Comparison of ENCODE assay signal across 6 cellular contexts in genomic region chr13:100524688-100525087, GRCh38.
A peak's percentile ranks its signal among the peaks of the same experiment; 100 is the strongest.
DNase-seq lines count a peak whose midpoint lies in the region; ATAC-seq, FAIRE-seq and TF ChIP-seq lines count a peak whose summit lies in the region.
"Not testable (repeated sequence)": the region's sequence is repeated elsewhere in the genome, so short reads cannot be mapped to it uniquely, and the experiment has no call there.

No MANE protein-coding gene starts in this region.

- WGBS in HepG2 (ENCODE audit: low lambda C conversion rate) = 94% methylated on average over 5 of the region's 5 CpGs

- TF ChIP-seq RAD21 in HepG2 (CRISPR knock-in tag; IDR thresholded peaks at IDR 0.05) = not testable (repeated sequence)

- not testable (repeated sequence) for H3K79me2 ChIP-seq in HepG2 (ENCODE audit: insufficient read depth, low read length)

- POLR2A ChIA-PET in HepG2 (lab: Yijun Ruan, JAX) = interaction anchor here (1.0 to 1.2 kb wide), 2 partner anchors 8 to 19 kb away, joined by 3 to 6 read pairs; no protein-coding TSS in a partner anchor

- peak overlapping the region; percentile 64 for H3K27ac ChIP-seq in HepG2 (ENCODE audit: extremely low read length, insufficient read depth, low read length)

- H2AFZ ChIP-seq in HepG2 (ENCODE audit: low read length) = not testable (repeated sequence)

- in situ Hi-C loops in HepG2 (cut with HindIII; ENCODE audit: extremely low pct_ligation_motif_present, low pct_unique_long_range_greater_than_20kb) = loop anchor here (25.0 kb wide), 1 partner anchor 862 kb away; no protein-coding TSS in a partner anchor

- H3K36me3 ChIP-seq in HepG2 (replicated peaks in 1 of 2; ENCODE audit: control insufficient read depth in 1 of 2, insufficient read depth in 2 of 2, low read length in 2 of 2) = not testable (repeated sequence)

- H3K4me1 ChIP-seq in HepG2 (ENCODE audit: insufficient read depth, low read length) = peaks cover 30% of the 10 kb centered on the region

- not testable (repeated sequence) for H3K27me3 ChIP-seq in HepG2 (ENCODE audit: control insufficient read depth in 1 of 2, insufficient read depth in 2 of 2, low read length in 2 of 2)

- not testable (repeated sequence) for H4K20me1 ChIP-seq in HepG2 (ENCODE audit: insufficient read depth, low read length)

- not testable (repeated sequence) for H3K9me3 ChIP-seq in HepG2 (ENCODE audit: low read length)

- H3K9ac ChIP-seq in HepG2 (ENCODE audit: insufficient read depth, low read depth, low read length) = not testable (repeated sequence)

- not testable (repeated sequence) for H3K9me3 Mint-ChIP-seq in Calu3 (ENCODE audit: low read depth, unreplicated experiment); endothelial cell (ENCODE audit: unreplicated experiment); neural crest cell; type B pancreatic cell

- not testable (repeated sequence) for H3K36me3 Mint-ChIP-seq in Calu3 (ENCODE audit: insufficient read depth, unreplicated experiment); neural crest cell (ENCODE audit: low read depth)
- H3K36me3 Mint-ChIP-seq in endothelial cell (ENCODE audit: low read depth, unreplicated experiment) = peaks cover 14% of the 10 kb centered on the region
- peaks cover 20% of the 10 kb centered on the region for H3K36me3 Mint-ChIP-seq in type B pancreatic cell

- not testable (repeated sequence) for H3K27me3 Mint-ChIP-seq in Calu3 (ENCODE audit: unreplicated experiment); endothelial cell (ENCODE audit: unreplicated experiment); neural crest cell (ENCODE audit: low read depth); type B pancreatic cell

- peak overlapping the region; percentile 14 for H3K27ac Mint-ChIP-seq in Calu3 (ENCODE audit: unreplicated experiment)
- peak overlapping the region; percentile 66 for H3K27ac Mint-ChIP-seq in endothelial cell (ENCODE audit: unreplicated experiment)
- not testable (repeated sequence) for H3K27ac Mint-ChIP-seq in neural crest cell (ENCODE audit: unreplicated experiment); type B pancreatic cell

- CTCF ChIA-PET in Calu3 (lab: Charles Lee); HepG2 (lab: Yijun Ruan, JAX; ENCODE audit: low intra/inter-chr PET ratio, low total read pairs): not testable (repeated sequence)

- intact Hi-C loops in Calu3 (cut with micrococcal nuclease; ENCODE audit: unreplicated experiment); HepG2 (cut with micrococcal nuclease; ENCODE audit: unreplicated experiment): not testable (repeated sequence)

- H3K4me3 ChIP-seq in HepG2 (replicated peaks in 1 of 3; ENCODE audit: insufficient read depth in 1 of 3, low read depth in 2 of 3, low read length in 3 of 3) = not testable (repeated sequence)

- not testable (repeated sequence) for H3K4me2 ChIP-seq in HepG2 (ENCODE audit: low read depth, low read length)

- H3K4me1 Mint-ChIP-seq in Calu3 (ENCODE audit: low read depth, unreplicated experiment); type B pancreatic cell (ENCODE audit: unreplicated experiment): not testable (repeated sequence)
- H3K4me1 Mint-ChIP-seq in endothelial cell (ENCODE audit: unreplicated experiment) (peaks cover 28% of the 10 kb centered on the region), neural crest cell (peaks cover 23% of the 10 kb centered on the region)

- not testable (repeated sequence) for DNase-seq in Calu3; endothelial cell (ENCODE audit: low spot score); HepG2 (ENCODE audit: low spot score); neural crest cell (ENCODE audit: low read depth, low spot score)
- peak; percentile 13 for DNase-seq in activated CD8-positive, alpha-beta memory T cell treated with anti-CD3 and anti-CD28 coated beads for 24 hours
- peak; percentile 7 for DNase-seq in type B pancreatic cell (ENCODE audit: extremely low spot score, unreplicated experiment)

- not testable (repeated sequence) for TF ChIP-seq POLR2A in HepG2 (IDR thresholded peaks at IDR 0.05; ENCODE audit: insufficient read depth in 1 of 2, low read depth in 2 of 2, low read length in 2 of 2)

- not testable (repeated sequence) for TF ChIP-seq EP300 in HepG2 (IDR thresholded peaks at IDR 0.05; ENCODE audit: low read depth in 2 of 2, low read length in 2 of 2); HepG2 (CRISPR knock-in tag; IDR thresholded peaks at IDR 0.05; ENCODE audit: borderline replicate concordance)

- BruUV-seq in Calu3 (replicated peaks; lab: Mats Ljungman, UMichigan); HepG2 (replicated peaks; lab: Mats Ljungman, UMichigan): not testable (repeated sequence)

- H3K4me3 Mint-ChIP-seq in Calu3 (ENCODE audit: low read depth, unreplicated experiment); endothelial cell (ENCODE audit: unreplicated experiment); type B pancreatic cell: not testable (repeated sequence)
- H3K4me3 Mint-ChIP-seq in neural crest cell = peak overlapping the region; percentile 49

- not testable (repeated sequence) for ATAC-seq in HepG2

- FAIRE-seq in HepG2 (lab: Jason Lieb, UNC) = not testable (repeated sequence)

- TF ChIP-seq CTCF in Calu3 (IDR thresholded peaks at IDR 0.05; ENCODE audit: unreplicated experiment); endothelial cell (IDR thresholded peaks at IDR 0.05; ENCODE audit: unreplicated experiment); HepG2 (CRISPR knock-in tag; IDR thresholded peaks at IDR 0.05); neural crest cell (conservative IDR thresholded peaks at IDR 0.05); type B pancreatic cell (conservative IDR thresholded peaks at IDR 0.05): not testable (repeated sequence)
